ENCODE assay signal across 26 cellular contexts in the genomic region with DNA sequence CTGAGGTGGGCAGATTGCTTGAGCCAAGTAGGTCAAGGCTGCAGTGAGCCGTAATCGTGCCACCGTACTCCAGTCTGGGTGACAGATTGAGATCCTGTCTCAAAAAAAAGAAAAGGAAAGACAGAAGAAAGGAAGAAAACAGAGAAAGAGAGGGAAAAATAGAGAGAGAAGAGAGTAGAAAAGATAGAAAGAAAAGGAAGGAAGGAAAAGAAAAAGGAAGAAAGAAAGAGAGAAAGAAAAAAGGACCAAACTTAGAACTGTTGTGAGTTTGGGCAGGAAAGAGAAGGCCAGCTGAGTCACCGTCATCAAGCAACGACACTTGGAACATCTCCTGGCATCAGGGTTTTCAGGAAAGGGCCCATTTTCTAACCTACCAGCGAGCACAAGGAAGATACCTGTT.
"Had no signal": no experiment of that assay in that cellular context is flagged by ENCODE, and none has a peak within 500 bp of the region (broad histone marks: within the 10 kb centered on the region; RNA-seq: fewer than 3 reads in every experiment).

No MANE protein-coding gene starts in this region.

- FAIRE-seq: islet of Langerhans had no signal

- H3K27me3 Mint-ChIP-seq: activated naive CD8-positive, alpha-beta T cell treated with anti-CD3 and anti-CD28 coated beads for 36 hours had no signal

- DNase-seq: activated CD4-positive, alpha-beta T cell treated with anti-CD3 and anti-CD28 coated beads for 4 hours; activated CD4-positive, alpha-beta T cell treated with anti-CD3 and anti-CD28 coated beads, Interleukin-2, amount 50 U/mL, for 48 hours; activated CD4-positive, CD25-positive, alpha-beta regulatory T cell; activated CD8-positive, alpha-beta memory T cell treated with anti-CD3 and anti-CD28 coated beads, Interleukin-2, amount 50 U/mL, for 48 hours; activated naive CD4-positive, alpha-beta T cell treated with Interleukin-2 at 50 U/mL for 16 hours; activated naive CD8-positive, alpha-beta T cell treated with anti-CD3 and anti-CD28 coated beads for 36 hours; activated T-cell treated with anti-CD3 and anti-CD28 coated beads, Interleukin-2, amount 50 U/mL, for 4 hours; cerebellar nuclear complex; cortex of kidney; heart left ventricle; left ventricle myocardium superior; mammary epithelial cell; occipital lobe; sigmoid colon; stimulated activated CD4-positive, alpha-beta T cell treated with anti-CD3 and anti-CD28 coated beads, Interleukin-4, amount 100 ng/mL, for 1 hour; stimulated activated naive CD8-positive, alpha-beta T cell treated with anti-CD3 and anti-CD28 coated beads, Interleukin-15, Interleukin-2, amounts not matched to agents 100 U/mL and 50 U/mL, for 24 hours; substantia nigra; T-helper 1 cell; uterus had no signal

- H3K4me1 Mint-ChIP-seq: activated naive CD8-positive, alpha-beta T cell treated with anti-CD3 and anti-CD28 coated beads for 36 hours had no signal

- H3K36me3 ChIP-seq: breast epithelium, heart left ventricle, sigmoid colon, tibial nerve, uterus had no signal

- H3K9me3 ChIP-seq: breast epithelium, sigmoid colon, tibial nerve, uterus had no signal

- H3K9me3 Mint-ChIP-seq: activated T-helper 2 cell treated with anti-CD3 and anti-CD28 coated beads, Interferon-gamma antibody, Interleukin-2, Interleukin-4, amounts not matched to agents 10 μg/mL and 5 μg/mL and 100 μg/mL, durations not matched to agents 14 hours and 24 hours and 36 hours; natural killer cell treated with Interleukin-12 subunit alpha and Interleukin-12 subunit beta and Interleukin-15 and Interleukin-18, amount 100 ng/mL, for 72 hours had no signal

- H3K27ac ChIP-seq: breast epithelium, heart left ventricle, sigmoid colon, tibial nerve, uterus had no signal

- H3K4me3 Mint-ChIP-seq: activated naive CD8-positive, alpha-beta T cell treated with anti-CD3 and anti-CD28 coated beads for 36 hours; activated T-cell treated with anti-CD3 and anti-CD28 coated beads, Interleukin-2, amount 50 U/mL, for 4 hours; mesothelial cell of epicardium; natural killer cell treated with Interleukin-12 subunit alpha and Interleukin-12 subunit beta and Interleukin-15 and Interleukin-18, amount 100 ng/mL, for 72 hours had no signal

- H3K27ac Mint-ChIP-seq: activated naive CD8-positive, alpha-beta T cell treated with anti-CD3 and anti-CD28 coated beads for 36 hours; activated T-helper 2 cell treated with anti-CD3 and anti-CD28 coated beads, Interferon-gamma antibody, Interleukin-2, Interleukin-4, amounts not matched to agents 10 μg/mL and 5 μg/mL and 100 μg/mL, durations not matched to agents 14 hours and 24 hours and 36 hours; mesothelial cell of epicardium; natural killer cell treated with Interleukin-12 subunit alpha and Interleukin-12 subunit beta and Interleukin-15 and Interleukin-18, amount 100 ng/mL, for 72 hours had no signal

- H3K4me2 ChIP-seq: smooth muscle cell had no signal

- ATAC-seq: activated T-cell treated with anti-CD3 and anti-CD28 coated beads, Interleukin-2, amount 50 U/mL, for 4 hours; heart left ventricle; left ventricle myocardium superior; natural killer cell treated with Interleukin-12 subunit alpha and Interleukin-12 subunit beta and Interleukin-15 and Interleukin-18, amount 100 ng/mL, for 72 hours; stimulated activated naive CD8-positive, alpha-beta T cell treated with anti-CD3 and anti-CD28 coated beads, Interleukin-15, Interleukin-2, amounts not matched to agents 100 U/mL and 50 U/mL, for 24 hours had no signal

- H3K4me1 ChIP-seq: breast epithelium, tibial nerve, uterus had no signal

- H3K36me3 Mint-ChIP-seq: activated naive CD8-positive, alpha-beta T cell treated with anti-CD3 and anti-CD28 coated beads for 36 hours; mesothelial cell of epicardium; natural killer cell treated with Interleukin-12 subunit alpha and Interleukin-12 subunit beta and Interleukin-15 and Interleukin-18, amount 100 ng/mL, for 72 hours had no signal

- H3K4me3 ChIP-seq: breast epithelium, heart left ventricle, sigmoid colon, smooth muscle cell, tibial nerve, uterus had no signal

- H3K27me3 ChIP-seq: breast epithelium, heart left ventricle, sigmoid colon, tibial nerve, uterus had no signal
